In genomic region chr1:156259805-156260204, GRCh38 we compare ENCODE assay signal across 17 cellular contexts. TPM values are rescaled to one million over a fixed set of nuclear protein-coding genes. Genes with fewer than 3 reads are reported as not detected.
DNase-seq lines count a peak whose midpoint lies in the region; ATAC-seq, FAIRE-seq and TF ChIP-seq lines count a peak whose summit lies in the region.
"Had no signal": no experiment of that assay in that cellular context is flagged by ENCODE, and none has a peak within 500 bp of the region (broad histone marks: within the 10 kb centered on the region; RNA-seq: fewer than 3 reads in every experiment).

No MANE protein-coding gene starts in this region.

- intact Hi-C loops in CD14-positive monocyte (cut with micrococcal nuclease): loop anchor here in 1 of 2 donors (5.0 kb wide), 1 partner anchor 47 kb away; no protein-coding TSS in a partner anchor

- no peak overlapping the region for H3K4me2 ChIP-seq in Loucy (ENCODE audit: low read depth, low read length, poor library complexity, severe bottlenecking)
- H3K4me2 ChIP-seq: smooth muscle cell had no signal

- ATAC-seq in GM19324 (IDR thresholded peaks at IDR 0.05; ENCODE audit: low FRiP score, unreplicated experiment): no peak
- ATAC-seq in HG03039 (IDR thresholded peaks at IDR 0.05; ENCODE audit: unreplicated experiment): no peak
- ATAC-seq: left lung, Panc1 had no signal

- H3K9me3 Mint-ChIP-seq in CD14-positive monocyte: peaks cover 0 to 1% (median 0%) of the 10 kb centered on the region in 7 donors

- H3F3A ChIP-seq in Loucy (ENCODE audit: low read depth): no peaks in the 10 kb centered on the region

- no peak overlapping the region for H2AFZ ChIP-seq in Loucy (ENCODE audit: low read length)

- H3K9me2 ChIP-seq in Loucy (replicated peaks; ENCODE audit: low read depth, low read length): no peaks in the 10 kb centered on the region

- FAIRE-seq in D721Med (lab: Jason Lieb, UNC): no peak

- no peaks in the 10 kb centered on the region for H3K79me2 ChIP-seq in Loucy (ENCODE audit: insufficient read depth, low read length)

- peaks cover 3% of the 10 kb centered on the region for H3K4me1 ChIP-seq in Loucy (ENCODE audit: insufficient read depth, low read length, poor library complexity, severe bottlenecking)
- H3K4me1 ChIP-seq: left lung, transverse colon had no signal

- TF ChIP-seq CTCF in GM06990 (IDR thresholded peaks at IDR 0.05; ENCODE audit: insufficient read depth, low read length, poor library complexity, severe bottlenecking): peak; percentile 11
- peak; percentile 48 for TF ChIP-seq CTCF in Loucy (conservative IDR thresholded peaks at IDR 0.05; ENCODE audit: low read length)
- no peak for TF ChIP-seq CTCF in D721Med (IDR thresholded peaks at IDR 0.05; ENCODE audit: insufficient read depth, missing control alignments)
- no peak for TF ChIP-seq CTCF in CD14-positive monocyte (IDR thresholded peaks at IDR 0.05)

- H3K27me3 ChIP-seq in GM06990 (replicated peaks; ENCODE audit: control insufficient read depth, insufficient read depth, low read length) (no peaks in the 10 kb centered on the region), Loucy (ENCODE audit: insufficient read depth, low read length, poor library complexity, severe bottlenecking) (no peaks in the 10 kb centered on the region)
- H3K27me3 ChIP-seq: left lung, transverse colon had no signal

- H3K27me3 Mint-ChIP-seq in CD14-positive monocyte (ENCODE audit: low read depth in 3 of 3): no peaks in the 10 kb centered on the region
- H3K27me3 Mint-ChIP-seq: activated naive CD8-positive, alpha-beta T cell had no signal

- H3K36me3 Mint-ChIP-seq in CD14-positive monocyte: peaks cover 76 to 97% of the 10 kb centered on the region in 2 donors

- peaks cover 47% of the 10 kb centered on the region for H3K36me3 ChIP-seq in GM06990 (ENCODE audit: control insufficient read depth, insufficient read depth, low read length)
- H3K36me3 ChIP-seq in Loucy (ENCODE audit: insufficient read depth, low read length): peaks cover 75% of the 10 kb centered on the region; the same call in 1 of the 2 replicates

- no peaks in the 10 kb centered on the region for H3K4me1 Mint-ChIP-seq in CD14-positive monocyte

- DNase-seq in GM06990 (ENCODE audit: extremely low read depth, insufficient read length): no peak
- DNase-seq in dermis blood vessel endothelial cell: peak; percentile 44
- DNase-seq in myocyte (ENCODE audit: low read depth): peak; percentile 63
- DNase-seq in D721Med (ENCODE audit: insufficient read length, low spot score): no peak
- DNase-seq in CD14-positive monocyte (ENCODE audit: low spot score): no peak
- DNase-seq: cortex of kidney, foreskin melanocyte, left lung, NCI-H2171, T-helper 2 cell, transverse colon had no signal

- H3K9me3 ChIP-seq in Loucy (ENCODE audit: insufficient read depth, low read depth, low read length): no peaks in the 10 kb centered on the region
- H3K9me3 ChIP-seq: left lung, transverse colon had no signal

- H4K20me1 ChIP-seq in Loucy (ENCODE audit: insufficient read depth, low read length, poor library complexity, severe bottlenecking): no peaks in the 10 kb centered on the region

- no peak overlapping the region for H3K27ac Mint-ChIP-seq in CD14-positive monocyte

- H3K4me3 ChIP-seq in GM06990 (replicated peaks; ENCODE audit: low read depth, low read length) (no peak overlapping the region), Loucy (ENCODE audit: low read length, poor library complexity, severe bottlenecking) (no peak overlapping the region)
- H3K4me3 ChIP-seq: left lung, smooth muscle cell, transverse colon had no signal

- H3K4me3 Mint-ChIP-seq in CD14-positive monocyte: no peak overlapping the region
- H3K4me3 Mint-ChIP-seq: activated naive CD8-positive, alpha-beta T cell had no signal

- no peak overlapping the region for H3K9ac ChIP-seq in Loucy (ENCODE audit: low read depth, low read length, poor library complexity, severe bottlenecking)

RNA-seq across cellular contexts. Expression of gene PAQR6, which starts 11.9 kb away (rescaled TPM):
- total RNA-seq in dermis blood vessel endothelial cell (0.19 and 0.68 TPM in 2 replicates), myocyte (1.1 and 4.1 TPM in 2 replicates)
- polyA plus RNA-seq in myocyte (2012): 5.3 TPM
- not detected for polyA plus RNA-seq in CD14-positive monocyte

RNA-seq across cellular contexts. Expression of gene BGLAP, which starts 17.8 kb away (rescaled TPM):
- 0.19 TPM in 1 of 2 replicates, not detected in the other for total RNA-seq in dermis blood vessel endothelial cell
- 152 and 378 TPM in 2 replicates for total RNA-seq in myocyte
- polyA plus RNA-seq in myocyte (2012): 15.9 TPM
- not detected for polyA plus RNA-seq in CD14-positive monocyte

RNA-seq across cellular contexts. Expression of gene SMG5, which starts 22.8 kb away (rescaled TPM):
- total RNA-seq in dermis blood vessel endothelial cell: 74.2 and 89.6 TPM in 2 replicates
- total RNA-seq in myocyte: 104 TPM in 2 replicates
- 72.8 TPM for polyA plus RNA-seq in myocyte (2012)
- 1 to 10 TPM; 4.4 to 7.0 TPM for polyA plus RNA-seq in CD14-positive monocyte

RNA-seq across cellular contexts. Expression of gene TMEM79, which starts 24.3 kb away (rescaled TPM):
- 1.2 and 1.7 TPM in 2 replicates for total RNA-seq in dermis blood vessel endothelial cell
- 2.3 and 2.4 TPM in 2 replicates for total RNA-seq in myocyte
- polyA plus RNA-seq in myocyte (2012): 6.0 TPM
- 1 to 10 TPM; 1.2 to 1.4 TPM for polyA plus RNA-seq in CD14-positive monocyte

RNA-seq across cellular contexts. Expression of gene GLMP, which starts 35.7 kb away (rescaled TPM):
- total RNA-seq in dermis blood vessel endothelial cell (48.3 and 50.4 TPM in 2 replicates), myocyte (32.8 and 41.1 TPM in 2 replicates)
- polyA plus RNA-seq in myocyte (2012): 42.2 TPM
- 10 to 100 TPM; 34.7 to 59.6 TPM for polyA plus RNA-seq in CD14-positive monocyte

Comparison
In these comparisons a context has a peak if more than half of its experiments do, and no peak if none do; other contexts are left out.
1. DNase-seq: peak in dermis blood vessel endothelial cell (single experiment) and myocyte (single experiment); none in GM06990 (single experiment), D721Med (single experiment) and CD14-positive monocyte (single experiment).
2. CTCF ChIP-seq: peak in GM06990 (single experiment) and Loucy (single experiment); none in D721Med (single experiment) and CD14-positive monocyte (single experiment).
3. RNA of gene BGLAP, which starts 17.8 kb away (total RNA-seq): 152 to 378 TPM in myocyte; 0.19 TPM in dermis blood vessel endothelial cell; every median in the first group is over 100 times any median in the second.